ENCODE assay signal across 9 cellular contexts in genomic region chr3:170907519-170908234, GRCh38. TPM values are rescaled to one million over a fixed set of nuclear protein-coding genes. Genes with fewer than 3 reads are reported as not detected.
DNase-seq lines count a peak whose midpoint lies in the region; ATAC-seq, FAIRE-seq and TF ChIP-seq lines count a peak whose summit lies in the region.
"Had no signal": no experiment of that assay in that cellular context is flagged by ENCODE, and none has a peak within 500 bp of the region (broad histone marks: within the 10 kb centered on the region; RNA-seq: fewer than 3 reads in every experiment).

No MANE protein-coding gene starts in this region.

- no peak for TF ChIP-seq CTCF in astrocyte (IDR thresholded peaks at IDR 0.05; ENCODE audit: insufficient read depth, low read depth, low read length)

- peaks cover 16% of the 10 kb centered on the region for H3K79me2 ChIP-seq in astrocyte (ENCODE audit: insufficient read depth, low read length)

- no peaks in the 10 kb centered on the region for H3K27me3 Mint-ChIP-seq in astrocyte (ENCODE audit: low read depth, unreplicated experiment)

- in situ Hi-C loops in KBM-7 (cut with MboI; ENCODE audit: low pct_unique_long_range_greater_than_20kb, low sequenced_read_pairs), result no loop called here

- H3K4me3 Mint-ChIP-seq in astrocyte (ENCODE audit: unreplicated experiment), result peak overlapping the region; percentile 94
- peak overlapping the region; percentile 92 for H3K4me3 Mint-ChIP-seq in stimulated activated effector memory CD8-positive, alpha-beta T cell treated with anti-CD3 and anti-CD28 coated beads, Interleukin-12 subunit alpha, Interleukin-12 subunit beta, amount 100 ng/mL, for 72 hours

- peaks cover 7% of the 10 kb centered on the region for H3K4me1 ChIP-seq in astrocyte (ENCODE audit: insufficient read depth, low read length)
- no peaks in the 10 kb centered on the region for H3K4me1 ChIP-seq in iPS-20b (ENCODE audit: insufficient read depth, low read length)

- H3K4me3 ChIP-seq in astrocyte (ENCODE audit: insufficient read depth, low read depth, low read length) (peak overlapping the region; percentile 69), iPS-20b (ENCODE audit: low read length) (peak overlapping the region; percentile 71)

- FAIRE-seq in astrocyte (lab: Jason Lieb, UNC), result no peak
- FAIRE-seq: A204.1 had no signal

- peaks cover 2% of the 10 kb centered on the region for H3K9me3 Mint-ChIP-seq in astrocyte (ENCODE audit: unreplicated experiment)
- no peaks in the 10 kb centered on the region for H3K9me3 Mint-ChIP-seq in stimulated activated effector memory CD8-positive, alpha-beta T cell treated with anti-CD3 and anti-CD28 coated beads, Interleukin-12 subunit alpha, Interleukin-12 subunit beta, amount 100 ng/mL, for 72 hours

- H3K27ac ChIP-seq in astrocyte (ENCODE audit: low read depth, low read length) (peak overlapping the region; percentile 74), iPS-20b (ENCODE audit: low read length) (no peak overlapping the region)

- no peaks in the 10 kb centered on the region for H3K36me3 Mint-ChIP-seq in astrocyte (ENCODE audit: low read depth, unreplicated experiment)
- no peaks in the 10 kb centered on the region for H3K36me3 Mint-ChIP-seq in stimulated activated effector memory CD8-positive, alpha-beta T cell treated with anti-CD3 and anti-CD28 coated beads, Interleukin-12 subunit alpha, Interleukin-12 subunit beta, amount 100 ng/mL, for 72 hours

- peak overlapping the region; percentile 89 for H3K9ac ChIP-seq in astrocyte (ENCODE audit: low read length)
- H3K9ac ChIP-seq in iPS-20b (ENCODE audit: low read depth, low read length), result peak overlapping the region; percentile 38; the same call in 1 of the 2 replicates

- no peaks in the 10 kb centered on the region for H3K27me3 ChIP-seq in astrocyte (ENCODE audit: insufficient read depth, low read length)
- H3K27me3 ChIP-seq in iPS-20b (ENCODE audit: insufficient read depth, low read length), result peaks cover 37% of the 10 kb centered on the region

- peak overlapping the region; percentile 91 for H3K4me2 ChIP-seq in astrocyte (ENCODE audit: low read length)

- H2AFZ ChIP-seq in astrocyte (ENCODE audit: low read depth, low read length), result peak overlapping the region; percentile 89

- H3K36me3 ChIP-seq in astrocyte (ENCODE audit: insufficient read depth, low read length), result no peaks in the 10 kb centered on the region
- H3K36me3 ChIP-seq in iPS-20b (ENCODE audit: insufficient read depth, low read depth, low read length), result no peaks in the 10 kb centered on the region

- H4K20me1 ChIP-seq in astrocyte (ENCODE audit: insufficient read depth, low read length), result no peaks in the 10 kb centered on the region

- peaks cover 2% of the 10 kb centered on the region for H3K4me1 Mint-ChIP-seq in astrocyte (ENCODE audit: low read depth, unreplicated experiment)
- peaks cover 14% of the 10 kb centered on the region for H3K4me1 Mint-ChIP-seq in stimulated activated effector memory CD8-positive, alpha-beta T cell treated with anti-CD3 and anti-CD28 coated beads, Interleukin-12 subunit alpha, Interleukin-12 subunit beta, amount 100 ng/mL, for 72 hours

- DNase-seq in DMS153 (lab: John Stamatoyannopoulos, UW), result peak; percentile 3
- DNase-seq in DMS153 treated with DMSO at 0.1 percent for 48 hours (lab: John Stamatoyannopoulos, UW; ENCODE audit: unreplicated experiment), result no peak
- peak; percentile 44 for DNase-seq in KBM-7
- DNase-seq in astrocyte (ENCODE audit: low read depth), result peak; percentile 14
- DNase-seq in stimulated activated effector memory CD8-positive, alpha-beta T cell treated with anti-CD3 and anti-CD28 coated beads, Interleukin-12 subunit alpha, Interleukin-12 subunit beta, amount 100 ng/mL, for 72 hours (ENCODE audit: low spot score in 2 of 2), result no peak
- DNase-seq in NOMO-1 (lab: John Stamatoyannopoulos, UW; ENCODE audit: unreplicated experiment in 2 of 2), result no peak

- no peak overlapping the region for H3K27ac Mint-ChIP-seq in astrocyte (ENCODE audit: unreplicated experiment)
- H3K27ac Mint-ChIP-seq in stimulated activated effector memory CD8-positive, alpha-beta T cell treated with anti-CD3 and anti-CD28 coated beads, Interleukin-12 subunit alpha, Interleukin-12 subunit beta, amount 100 ng/mL, for 72 hours, result peak overlapping the region; percentile 96

- ATAC-seq in stimulated activated effector memory CD8-positive, alpha-beta T cell treated with anti-CD3 and anti-CD28 coated beads, Interleukin-12 subunit alpha, Interleukin-12 subunit beta, amount 100 ng/mL, for 72 hours, result no peak
- no peak for ATAC-seq in HG03280 (IDR thresholded peaks at IDR 0.05; ENCODE audit: unreplicated experiment)

- peaks cover 11% of the 10 kb centered on the region for H3K9me3 ChIP-seq in astrocyte (ENCODE audit: insufficient read depth, low read depth, low read length)
- H3K9me3 ChIP-seq in iPS-20b (ENCODE audit: insufficient read depth, low read depth, low read length), result peaks cover 10% of the 10 kb centered on the region

RNA-seq across cellular contexts. Expression of gene EIF5A2, which starts 0.8 kb away (rescaled TPM):
- total RNA-seq in astrocyte, result 18.6 and 19.4 TPM in 2 replicates

RNA-seq across cellular contexts. Expression of gene RPL22L1, which starts 37.7 kb away (rescaled TPM):
- 92.1 and 95.6 TPM in 2 replicates for total RNA-seq in astrocyte

Comparison
In these comparisons a context has a peak if more than half of its experiments do, and no peak if none do; other contexts are left out.
1. DNase-seq: peak in DMS153 (single experiment), KBM-7 (single experiment) and astrocyte (single experiment); none in DMS153 treated with DMSO at 0.1 percent for 48 hours (single experiment), stimulated activated effector memory CD8-positive, alpha-beta T cell treated with anti-CD3 and anti-CD28 coated beads, Interleukin-12 subunit alpha, Interleukin-12 subunit beta, amount 100 ng/mL, for 72 hours (0 of 2) and NOMO-1 (0 of 2).